Comparison of ENCODE assay signal across 8 cellular contexts in genomic region chr1:247390116-247390791, GRCh38. TPM values are rescaled to one million over a fixed set of nuclear protein-coding genes. Genes with fewer than 3 reads are reported as not detected.
DNase-seq lines count a peak whose midpoint lies in the region; ATAC-seq, FAIRE-seq and TF ChIP-seq lines count a peak whose summit lies in the region.

No MANE protein-coding gene starts in this region.

- ATAC-seq in A549 (peak; percentile 91 to 98), GM18520 (IDR thresholded peaks at IDR 0.05; ENCODE audit: unreplicated experiment) (peak; percentile 99), HG03045 (IDR thresholded peaks at IDR 0.05; ENCODE audit: unreplicated experiment) (peak; percentile 100)

- no peak overlapping the region for H3K4me3 ChIP-seq in A549
- no peak overlapping the region for H3K4me3 ChIP-seq in small intestine (ENCODE audit: low read depth in 1 of 2, low read length in 2 of 2)

- POLR2A ChIA-PET in A549 (lab: Yijun Ruan, JAX): interaction anchor here (0.6 kb wide), 2 partner anchors 18 to 1052 kb away, joined by 3 read pairs; no protein-coding TSS in a partner anchor

- no peak for TF ChIP-seq POLR2A in A549 (IDR thresholded peaks at IDR 0.05; ENCODE audit: low read length)

- FAIRE-seq in A549 (lab: Jason Lieb, UNC): no peak
- no peak for FAIRE-seq in small intestine (lab: Jason Lieb, UNC)

- WGBS in A549 (ENCODE audit: missing lambda C conversion rate): 13% methylated on average over 13 of the region's 13 CpGs
- 3 to 7% (median 4%) methylated on average over 13 of the region's 13 CpGs for WGBS in small intestine, 3 donors

- peak; percentile 36 to 68; a peak in 3 of 5 replicates for TF ChIP-seq RAD21 in A549 (conservative IDR thresholded peaks at IDR 0.05 in 1 of 2, IDR thresholded peaks at IDR 0.05 in 1 of 2)

- no peaks in the 10 kb centered on the region for H3K27me3 ChIP-seq in small intestine (ENCODE audit: control insufficient read depth in 2 of 2, insufficient read depth in 2 of 2, low read length in 2 of 2)

- H3K9me3 ChIP-seq in A549 (no peaks in the 10 kb centered on the region), small intestine (ENCODE audit: control insufficient read depth, low read depth) (no peaks in the 10 kb centered on the region)

- peak overlapping the region; percentile 45; the same call in 2 of the 3 replicates for H3K4me2 ChIP-seq in A549

- no peaks in the 10 kb centered on the region for H3K4me1 ChIP-seq in A549
- no peaks in the 10 kb centered on the region for H3K4me1 ChIP-seq in small intestine (ENCODE audit: control insufficient read depth in 2 of 2, insufficient read depth in 1 of 2, low read depth in 1 of 2, low read length in 1 of 2)

- peak; percentile 45; the same call in 2 of the 3 replicates for TF ChIP-seq CTCF in A549 (IDR thresholded peaks at IDR 0.05)

- DNase-seq in A549 (ENCODE audit: low read depth in 1 of 2, low spot score in 1 of 2): peak; percentile 65 to 75
- peak; percentile 84 to 86 for DNase-seq in NCI-H2081 (lab: John Stamatoyannopoulos, UW)
- DNase-seq in T1000 (lab: John Stamatoyannopoulos, UW): peak; percentile 46
- peak; percentile 83 for DNase-seq in astrocyte of the hippocampus (ENCODE audit: low read depth, low spot score)
- DNase-seq in iPS DF 19.7 (ENCODE audit: low read depth, low spot score): peak; percentile 82
- peak; percentile 88 for DNase-seq in small intestine

- TF ChIP-seq EP300 in A549 (IDR thresholded peaks at IDR 0.05): no peak

- CTCF ChIA-PET in A549 (lab: Yijun Ruan, JAX): interaction anchor here (0.6 to 2.6 kb wide), 20 partner anchors 9 to 175 kb away, joined by 3 to 13 read pairs (median 4); no protein-coding TSS in a partner anchor

- H3K36me3 ChIP-seq in small intestine (ENCODE audit: control insufficient read depth in 2 of 2, insufficient read depth in 2 of 2, low read length in 2 of 2): no peaks in the 10 kb centered on the region

- no peak overlapping the region for H3K27ac ChIP-seq in A549
- peak overlapping the region in 1 of 2 donors; percentile 29 for H3K27ac ChIP-seq in small intestine (ENCODE audit: low read depth in 1 of 2, low read length in 1 of 2)

TF ChIP-seq in A549, 52 proteins besides CTCF, POLR2A, EP300 and RAD21:
- peak; percentile 40; the same call in 2 of the 3 replicates for TF ChIP-seq SMC3 (IDR thresholded peaks at IDR 0.05)
- no peak for TF ChIP-seq TP53 (CRISPR knock-in tag; IDR thresholded peaks at IDR 0.05)

RNA-seq across cellular contexts. Expression of gene NLRP3, which starts 25.7 kb away (rescaled TPM):
- polyA plus RNA-seq in A549 (2011; rRNA removed) (not detected in 2 replicates), A549 (2017; fragmentation: RNase III; extraction: RNeasy Plus Mini Kit Qiagen cat#74134 plus additional on column Dnase treatment) (not detected in 3 replicates), small intestine (under 1 TPM in 2 of 3 donors, not detected in 1; 0.81 to 0.94 TPM)
- polyA plus RNA-seq in A549 (2012; cell fraction: cytosol; rRNA removed): not detected in 2 replicates
- polyA plus RNA-seq in A549 (2012; cell fraction: nucleus; rRNA removed): not detected in 2 replicates
- not detected in 2 replicates for polyA minus RNA-seq in A549 (2011; rRNA and poly(A)+ RNA removed)

RNA-seq across cellular contexts. Expression of gene ZNF496, which starts 58.6 kb away (rescaled TPM):
- polyA plus RNA-seq in A549 (2011; rRNA removed): 16.1 and 19.5 TPM in 2 replicates
- polyA plus RNA-seq in A549 (2012; cell fraction: cytosol; rRNA removed): 12.9 and 16.8 TPM in 2 replicates
- 19.1 and 19.3 TPM in 2 replicates for polyA plus RNA-seq in A549 (2012; cell fraction: nucleus; rRNA removed)
- 12.2 to 13.5 TPM (median 13.1 TPM) in 3 replicates for polyA plus RNA-seq in A549 (2017; fragmentation: RNase III; extraction: RNeasy Plus Mini Kit Qiagen cat#74134 plus additional on column Dnase treatment)
- polyA minus RNA-seq in A549 (2011; rRNA and poly(A)+ RNA removed): 31.4 and 32.9 TPM in 2 replicates
- 1 to 10 TPM; 1.6 to 6.8 (median 3.5) TPM for polyA plus RNA-seq in small intestine
